ENCODE assay signal across 7 cellular contexts in genomic region chr7:134992626-134993179, GRCh38. TPM values are rescaled to one million over a fixed set of nuclear protein-coding genes. Genes with fewer than 3 reads are reported as not detected.
A peak's percentile ranks its signal among the peaks of the same experiment; 100 is the strongest.
DNase-seq lines count a peak whose midpoint lies in the region; ATAC-seq lines count a peak whose summit lies in the region.

No MANE protein-coding gene starts in this region.

- H3K27ac Mint-ChIP-seq in activated naive CD8-positive, alpha-beta T cell treated with anti-CD3 and anti-CD28 coated beads, Interleukin-2, amount 10 ng/mL, durations not matched to agents 7 days and 5 days: peak overlapping the region; percentile 91

- H3K27me3 Mint-ChIP-seq in activated naive CD8-positive, alpha-beta T cell treated with anti-CD3 and anti-CD28 coated beads, Interleukin-2, amount 10 ng/mL, durations not matched to agents 7 days and 5 days: no peaks in the 10 kb centered on the region

- DNase-seq in activated naive CD8-positive, alpha-beta T cell treated with anti-CD3 and anti-CD28 coated beads, Interleukin-2, amount 10 ng/mL, durations not matched to agents 7 days and 5 days: peak; percentile 31
- DNase-seq in renal cortical epithelial cell (ENCODE audit: low read depth) (peak; percentile 41), NOMO-1 treated with dmso at 0.1 percent for 144 hours (lab: John Stamatoyannopoulos, UW; ENCODE audit: unreplicated experiment) (no peak), HCEC 1CT (no peak), SKM-1 treated with dmso at 0.1 percent for 144 hours (lab: John Stamatoyannopoulos, UW; ENCODE audit: unreplicated experiment) (no peak)

- ATAC-seq in GM19324 (IDR thresholded peaks at IDR 0.05; ENCODE audit: low FRiP score, unreplicated experiment): peak; percentile 55
- ATAC-seq in HG03060 (IDR thresholded peaks at IDR 0.05; ENCODE audit: low read depth, unreplicated experiment): peak; percentile 66
- ATAC-seq in activated naive CD8-positive, alpha-beta T cell treated with anti-CD3 and anti-CD28 coated beads, Interleukin-2, amount 10 ng/mL, durations not matched to agents 7 days and 5 days (ENCODE audit: low read depth): peak; percentile 66

- no peaks in the 10 kb centered on the region for H3K9me3 Mint-ChIP-seq in activated naive CD8-positive, alpha-beta T cell treated with anti-CD3 and anti-CD28 coated beads, Interleukin-2, amount 10 ng/mL, durations not matched to agents 7 days and 5 days

- peak overlapping the region; percentile 74 for H3K4me3 Mint-ChIP-seq in activated naive CD8-positive, alpha-beta T cell treated with anti-CD3 and anti-CD28 coated beads, Interleukin-2, amount 10 ng/mL, durations not matched to agents 7 days and 5 days

- POLR2A ChIA-PET in activated naive CD8-positive, alpha-beta T cell treated with anti-CD3 and anti-CD28 coated beads, Interleukin-2, amount 10 ng/mL, durations not matched to agents 7 days and 5 days (lab: Charles Lee): interaction anchor here (0.6 to 5.1 kb wide), 4 partner anchors 136 to 218 kb away, joined by 3 to 20 read pairs (median 8); partner anchors contain the start of genes CYREN, TMEM140 and WDR91

- peaks cover 21% of the 10 kb centered on the region for H3K36me3 Mint-ChIP-seq in activated naive CD8-positive, alpha-beta T cell treated with anti-CD3 and anti-CD28 coated beads, Interleukin-2, amount 10 ng/mL, durations not matched to agents 7 days and 5 days

- H3K4me1 Mint-ChIP-seq in activated naive CD8-positive, alpha-beta T cell treated with anti-CD3 and anti-CD28 coated beads, Interleukin-2, amount 10 ng/mL, durations not matched to agents 7 days and 5 days: peaks cover 54% of the 10 kb centered on the region

RNA-seq across cellular contexts. Expression of gene AGBL3, which starts 6.4 kb away (rescaled TPM):
- total RNA-seq in activated naive CD8-positive, alpha-beta T cell treated with anti-CD3 and anti-CD28 coated beads, Interleukin-2, amount 10 ng/mL, durations not matched to agents 7 days and 5 days: 1 to 10 TPM; 4.5 to 6.7 TPM
- 2.3 and 3.6 TPM in 2 replicates for total RNA-seq in renal cortical epithelial cell

Comparison
In these comparisons a context has a peak if more than half of its experiments do, and no peak if none do; other contexts are left out.
1. DNase-seq: peak in activated naive CD8-positive, alpha-beta T cell treated with anti-CD3 and anti-CD28 coated beads, Interleukin-2, amount 10 ng/mL, durations not matched to agents 7 days and 5 days (single experiment) and renal cortical epithelial cell (single experiment); none in NOMO-1 treated with dmso at 0.1 percent for 144 hours (single experiment), HCEC 1CT (single experiment) and SKM-1 treated with dmso at 0.1 percent for 144 hours (single experiment).
2. Peak in every context shown above with its lines, with median percentiles within 50 percentile points of each other: ATAC-seq.